5 cellular contexts compared by ENCODE assay signal in the genomic region with DNA sequence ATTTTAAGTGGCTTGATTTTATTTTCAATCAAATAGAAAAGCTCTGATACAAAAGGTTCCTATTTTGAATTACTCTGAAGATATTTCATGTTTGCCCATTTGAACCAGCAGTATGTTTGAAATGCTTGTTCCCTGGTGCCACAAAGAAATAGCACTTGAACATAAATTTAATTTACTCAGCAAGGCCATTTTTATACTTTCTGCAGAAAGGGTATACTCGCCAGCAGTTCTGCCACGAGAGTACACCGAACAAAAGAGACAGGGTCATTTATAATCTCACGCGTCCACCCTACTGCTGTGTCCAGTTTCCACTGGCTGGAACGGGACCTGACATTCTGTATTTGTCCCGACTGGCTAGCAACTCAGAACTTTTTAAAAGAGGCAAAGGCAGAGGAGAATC. TPM values are rescaled to one million over a fixed set of nuclear protein-coding genes. Genes with fewer than 3 reads are reported as not detected.
A peak's percentile ranks its signal among the peaks of the same experiment; 100 is the strongest.
DNase-seq lines count a peak whose midpoint lies in the region; ATAC-seq, FAIRE-seq and TF ChIP-seq lines count a peak whose summit lies in the region.
"Not testable (repeated sequence)": the region's sequence is repeated elsewhere in the genome, so short reads cannot be mapped to it uniquely, and the experiment has no call there.

No MANE protein-coding gene starts in this region.

- not testable (repeated sequence) for H3K27me3 Mint-ChIP-seq in type B pancreatic cell

- H4K91ac ChIP-seq in H1 (replicated peaks; ENCODE audit: insufficient read length, low read length), result not testable (repeated sequence)

- not testable (repeated sequence) for TF ChIP-seq RAD21 in K562 (CRISPR knock-in tag; conservative IDR thresholded peaks at IDR 0.05 in 1 of 2, IDR thresholded peaks at IDR 0.05 in 1 of 2); H1 (IDR thresholded peaks at IDR 0.05 in 1 of 2, conservative IDR thresholded peaks at IDR 0.05 in 1 of 2; ENCODE audit: low read depth in 2 of 2, low read length in 2 of 2)

- not testable (repeated sequence) for H3K27me3 ChIP-seq in K562 (ENCODE audit: control insufficient read depth in 2 of 2, insufficient read depth in 2 of 2, low read length in 2 of 2); H1 (replicated peaks in 1 of 4; ENCODE audit: control insufficient read depth in 3 of 4, extremely low read depth in 1 of 4, insufficient read depth in 3 of 4, low read length in 3 of 4)

- not testable (repeated sequence) for FAIRE-seq in K562 (lab: Jason Lieb, UNC); H1 (lab: Jason Lieb, UNC)

- H3K23me2 ChIP-seq in H1 (ENCODE audit: low read depth, low read length), result not testable (repeated sequence)

- not testable (repeated sequence) for TF ChIP-seq EP300 in K562 (IDR thresholded peaks at IDR 0.05; ENCODE audit: low read length); H1 (IDR thresholded peaks at IDR 0.05; ENCODE audit: borderline replicate concordance in 1 of 2, low read depth in 2 of 2, low read length in 2 of 2)

- H3K9me1 ChIP-seq in K562 (ENCODE audit: control insufficient read depth, insufficient read depth, low read length), result not testable (repeated sequence)

- H3K4me3 Mint-ChIP-seq in type B pancreatic cell, result not testable (repeated sequence)

- H3K4ac ChIP-seq in H1 (replicated peaks; ENCODE audit: insufficient read length, low read depth, low read length), result not testable (repeated sequence)

- H2AK5ac ChIP-seq in H1 (ENCODE audit: low read depth, low read length), result not testable (repeated sequence)

- H3K27ac ChIP-seq in HEK293 (ENCODE audit: extremely low read depth, low read depth, low read length); K562 (ENCODE audit: extremely low read depth, low read depth, low read length): not testable (repeated sequence)
- H3K27ac ChIP-seq in H1 (ENCODE audit: low read depth, low read length) (peak overlapping the region; percentile 35; the same call in 1 of the 2 replicates), epithelial cell of prostate (peak overlapping the region; percentile 32)

- in situ Hi-C loops in K562 (cut with MboI), result not testable (repeated sequence)

- POLR2A ChIA-PET in HEK293 (lab: Yijun Ruan, JAX); H1 (lab: Charles Lee; ENCODE audit: partially characterized antibody): not testable (repeated sequence)
- POLR2A ChIA-PET in K562 (lab: Yijun Ruan, JAX), result interaction anchor here (4.9 kb wide), 1 partner anchor 11 kb away, joined by 25 read pairs; no protein-coding TSS in a partner anchor

- intact Hi-C loops in K562 (cut with micrococcal nuclease), result not testable (repeated sequence)

- not testable (repeated sequence) for H3K9ac ChIP-seq in K562 (ENCODE audit: insufficient read depth in 1 of 2, low read depth in 2 of 2, low read length in 2 of 2); H1 (replicated peaks in 1 of 4; ENCODE audit: extremely low read depth in 1 of 4, low read depth in 3 of 4, low read length in 3 of 4)

- peaks cover 15% of the 10 kb centered on the region for H3K9me3 Mint-ChIP-seq in type B pancreatic cell

- not testable (repeated sequence) for H3K23ac ChIP-seq in H1 (ENCODE audit: insufficient read length)

- H3K4me2 ChIP-seq in K562 (ENCODE audit: insufficient read depth, low read length); H1 (ENCODE audit: insufficient read depth in 1 of 2, low read depth in 2 of 2, low read length in 2 of 2): not testable (repeated sequence)

- H2AFZ ChIP-seq in K562 (ENCODE audit: low read depth, low read length); H1 (ENCODE audit: low read length): not testable (repeated sequence)

- H2BK20ac ChIP-seq in H1 (ENCODE audit: low read length), result not testable (repeated sequence)

- not testable (repeated sequence) for H2BK15ac ChIP-seq in H1 (ENCODE audit: low read length)

- not testable (repeated sequence) for ATAC-seq in K562

- H3K4me3 ChIP-seq in HEK293 (ENCODE audit: low read depth, low read length); K562; H1 (ENCODE audit: extremely low read depth in 1 of 4, insufficient read depth in 2 of 4, low read depth in 3 of 4, low read length in 4 of 4): not testable (repeated sequence)

- not testable (repeated sequence) for TF ChIP-seq CTCF in HEK293 (tag by site-specific recombination; IDR thresholded peaks at IDR 0.05); K562 (IDR thresholded peaks at IDR 0.05 in 2 of 3, conservative IDR thresholded peaks at IDR 0.05 in 1 of 3; ENCODE audit: insufficient read depth in 2 of 3, low read depth in 1 of 3, low read length in 3 of 3); H1 (IDR thresholded peaks at IDR 0.05; ENCODE audit: control extremely low read depth in 1 of 3, insufficient read depth in 1 of 3, low read depth in 1 of 3, low read length in 3 of 3); type B pancreatic cell (conservative IDR thresholded peaks at IDR 0.05)

- DNase-seq in K562 (ENCODE audit: extremely low read depth in 1 of 4, low spot score in 3 of 4); H1 (ENCODE audit: low read depth in 1 of 2, low spot score in 2 of 2); epithelial cell of prostate (ENCODE audit: low read depth, low spot score); type B pancreatic cell (ENCODE audit: extremely low spot score, unreplicated experiment): not testable (repeated sequence)

- not testable (repeated sequence) for TF ChIP-seq POLR2A in K562 (conservative IDR thresholded peaks at IDR 0.05); H1 (IDR thresholded peaks at IDR 0.05; ENCODE audit: control extremely low read depth in 1 of 2, low read depth in 2 of 2, low read length in 2 of 2)

- H4K8ac ChIP-seq in H1 (ENCODE audit: extremely low read depth, insufficient read depth, low read length), result not testable (repeated sequence)

- CTCF ChIA-PET in HEK293 (lab: Yijun Ruan, JAX); K562 (lab: Yijun Ruan, JAX; ENCODE audit: low intra/inter-chr PET ratio); H1 (lab: Charles Lee; ENCODE audit: partially characterized antibody): not testable (repeated sequence)

- H4K20me1 ChIP-seq in K562 (replicated peaks; ENCODE audit: control insufficient read depth, insufficient read depth, low read length); H1 (replicated peaks in 1 of 2; ENCODE audit: control insufficient read depth in 1 of 2, insufficient read depth in 2 of 2, low read length in 2 of 2): not testable (repeated sequence)

- H3K79me2 ChIP-seq in K562 (ENCODE audit: control insufficient read depth, insufficient read depth, low read length), result peaks cover 99% of the 10 kb centered on the region
- H3K79me2 ChIP-seq in H1 (ENCODE audit: control insufficient read depth in 1 of 2, insufficient read depth in 2 of 2, low read length in 2 of 2), result peaks cover 3 to 43% of the 10 kb centered on the region in 2 experiments; a peak in 2 of 4 replicates

- H3K27ac Mint-ChIP-seq in type B pancreatic cell, result peak overlapping the region; percentile 51

- not testable (repeated sequence) for H2BK12ac ChIP-seq in H1 (ENCODE audit: low read depth, low read length)

- not testable (repeated sequence) for H3K36me3 ChIP-seq in HEK293 (ENCODE audit: control insufficient read depth in 2 of 2, insufficient read depth in 1 of 2, low read length in 2 of 2); K562 (ENCODE audit: control insufficient read depth, insufficient read depth, low read length); H1 (ENCODE audit: control insufficient read depth in 2 of 4, insufficient read depth in 4 of 4, low read length in 3 of 4)

- not testable (repeated sequence) for BruUV-seq in K562 (replicated peaks; lab: Mats Ljungman, UMichigan)

- H3K9me3 ChIP-seq in HEK293 (ENCODE audit: control insufficient read depth, insufficient read depth, low read depth, low read length); K562 (replicated peaks; ENCODE audit: control insufficient read depth, insufficient read depth, low read depth, low read length); H1 (ENCODE audit: insufficient read depth in 2 of 2, low read depth in 1 of 2, low read length in 1 of 2): not testable (repeated sequence)

- not testable (repeated sequence) for H3K4me1 ChIP-seq in HEK293 (ENCODE audit: control insufficient read depth, insufficient read depth, low read length); H1 (replicated peaks in 1 of 4; ENCODE audit: control insufficient read depth in 3 of 4, insufficient read depth in 4 of 4, low read length in 3 of 4)
- H3K4me1 ChIP-seq in K562 (replicated peaks in 1 of 2; ENCODE audit: control insufficient read depth in 2 of 2, insufficient read depth in 2 of 2, low read length in 2 of 2), result peaks cover 0 to 11% of the 10 kb centered on the region in 2 experiments; a peak in 4 of 5 replicates

- H4K5ac ChIP-seq in H1 (ENCODE audit: insufficient read length, low read depth, low read length), result not testable (repeated sequence)

- not testable (repeated sequence) for H3K18ac ChIP-seq in H1 (ENCODE audit: extremely low read depth, low read length)

- not testable (repeated sequence) for H2BK5ac ChIP-seq in H1 (ENCODE audit: low read depth, low read length)

- H3K56ac ChIP-seq in H1 (replicated peaks; ENCODE audit: insufficient read length, low read depth, low read length), result not testable (repeated sequence)

- H3K14ac ChIP-seq in H1 (ENCODE audit: insufficient read length), result not testable (repeated sequence)

- peaks cover 20% of the 10 kb centered on the region for H3K36me3 Mint-ChIP-seq in type B pancreatic cell

- WGBS in K562 (ENCODE audit: insufficient coverage, low coverage, missing lambda C conversion rate), result 94% methylated on average over 7 of the region's 7 CpGs
- WGBS in H1 (ENCODE audit: extremely low coverage in 1 of 2, insufficient coverage in 1 of 2, insufficient read length in 1 of 2, insufficient replicate concordance in 2 of 2, low coverage in 1 of 2, low lambda C conversion rate in 2 of 2, missing lambda C conversion rate in 1 of 2), 2 experiments, result 90% methylated on average over 7 of the region's 7 CpGs; no CpG with 5 or more reads in 1 of the 2 experiments

- H3K79me1 ChIP-seq in H1 (ENCODE audit: low read depth, low read length), result not testable (repeated sequence)

- H2BK120ac ChIP-seq in H1 (replicated peaks; ENCODE audit: low read depth, low read length), result not testable (repeated sequence)

- peaks cover 23% of the 10 kb centered on the region for H3K4me1 Mint-ChIP-seq in type B pancreatic cell (ENCODE audit: unreplicated experiment)

RNA-seq across cellular contexts. Expression of a gene that starts 38.3 kb away (rescaled TPM):
- total RNA-seq in K562 (2011; cell fraction: chromatin; rRNA removed; ENCODE audit: low replicate concordance), result 151 and 399 TPM in 2 replicates
- total RNA-seq in K562 (2011; cell fraction: nucleolus; rRNA removed), result 94.9 and 123 TPM in 2 replicates
- 139 and 141 TPM in 2 replicates for total RNA-seq in K562 (2011; cell fraction: nucleoplasm; rRNA removed)
- total RNA-seq in K562 (2014; rRNA removed) (91.9 and 93.1 TPM in 2 replicates), K562 (2014; rRNA removed; fragmentation: Illumina TruSeq; extraction: Trizol) (79.2 and 88.1 TPM in 2 replicates), K562 (2015; rRNA removed; fragmentation: Illumina TruSeq; extraction: Trizol) (90.4 and 92.6 TPM in 2 replicates), K562 (2021) (103 and 108 TPM in 2 replicates), type B pancreatic cell (ENCODE audit: low replicate concordance) (62.6 and 80.7 TPM in 2 replicates)
- polyA plus RNA-seq in K562 (2011; rRNA removed) (43.9 and 48.3 TPM in 2 replicates), K562 (2014; fragmentation: Illumina TruSeq; extraction: Trizol) (79.0 and 89.9 TPM in 2 replicates), K562 (2014; fragmentation: Nextera tagmentation; extraction: Ambion mirVana) (10 to 100 TPM; 24.5 to 42.4 TPM), K562 (2014; rRNA removed) (70.7 and 83.4 TPM in 2 replicates), H1 (2011; rRNA removed) (26.8 and 36.2 TPM in 2 replicates)
- 46.7 and 50.5 TPM in 2 replicates for polyA plus RNA-seq in K562 (2011; cell fraction: cytosol; rRNA removed)
- 125 and 130 TPM in 2 replicates for polyA plus RNA-seq in K562 (2011; cell fraction: nucleus; rRNA removed)
- polyA plus RNA-seq in K562 (2012), result 68.9 and 92.0 TPM in 2 replicates
- 115 and 136 TPM in 2 replicates for polyA minus RNA-seq in K562 (2011; rRNA and poly(A)+ RNA removed)
- polyA minus RNA-seq in K562 (2011; cell fraction: cytosol; rRNA and poly(A)+ RNA removed), result 56.8 and 74.4 TPM in 2 replicates
- 75.0 and 142 TPM in 2 replicates for polyA minus RNA-seq in K562 (2011; cell fraction: nucleus; rRNA and poly(A)+ RNA removed)
- 43.4 and 46.0 TPM in 2 replicates for total RNA-seq in H1 (2021; fragmentation: NEBNext Ultra II Directional; extraction: Animal tissue kit (Norgen Biotek cat#: 25700))
- polyA plus RNA-seq in H1 (2011; cell fraction: cytosol; rRNA removed), result 28.7 TPM
- polyA plus RNA-seq in H1 (2011; cell fraction: nucleus; rRNA removed), result 69.0 TPM
- 34.4 to 51.7 TPM (median 38.0 TPM) in 4 replicates for polyA plus RNA-seq in H1 (2012, experiment 1 of 2)
- polyA plus RNA-seq in H1 (2012, experiment 2 of 2), result 2.4 TPM
- polyA plus RNA-seq in H1 (2013, experiment 1 of 2), result 15.3 TPM
- 12.6 TPM for polyA plus RNA-seq in H1 (2013, experiment 2 of 2)
- polyA minus RNA-seq in H1 (2011; rRNA and poly(A)+ RNA removed), result 65.5 and 98.2 TPM in 2 replicates
- polyA minus RNA-seq in H1 (2011; cell fraction: cytosol; rRNA and poly(A)+ RNA removed), result 56.9 TPM
- polyA minus RNA-seq in H1 (2011; cell fraction: nucleus; rRNA and poly(A)+ RNA removed), result 87.7 TPM
